8 cellular contexts compared by ENCODE assay signal in the genomic region with DNA sequence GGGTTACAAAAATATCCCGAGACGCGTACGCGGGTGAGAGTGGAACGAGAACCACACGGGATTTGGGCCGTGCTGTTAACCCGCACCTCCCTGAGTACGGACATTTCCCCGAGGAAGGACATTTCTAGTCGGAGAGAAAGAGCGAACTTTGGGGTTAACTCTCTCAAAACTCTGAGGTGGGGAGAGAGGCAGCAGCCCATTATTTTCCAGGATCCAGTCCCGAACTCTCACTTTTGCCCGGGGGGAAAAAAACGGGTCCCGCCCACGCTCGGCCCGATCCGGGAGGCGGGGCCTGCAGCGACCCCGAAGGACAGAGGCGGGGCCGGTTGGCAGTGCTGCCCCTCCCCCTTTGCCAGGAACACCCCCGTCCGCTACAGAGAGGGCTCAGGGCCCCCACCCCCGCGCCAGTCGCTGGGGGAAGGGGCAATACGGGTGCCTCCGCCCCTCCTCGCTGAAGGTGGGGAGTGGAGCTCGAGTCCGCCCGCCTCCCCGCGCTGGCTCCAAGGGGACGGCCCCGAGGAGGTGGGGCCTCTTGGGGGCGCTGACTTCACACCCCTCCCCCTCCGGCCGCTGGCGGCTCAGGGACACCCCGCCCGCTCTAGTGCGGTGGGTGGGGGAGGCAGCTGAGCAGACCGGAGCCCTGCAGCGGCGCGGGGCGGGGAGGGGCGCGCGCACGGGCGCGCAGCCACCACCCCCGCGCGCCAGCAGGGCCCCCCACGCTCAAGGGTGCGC. TPM values are rescaled to one million over a fixed set of nuclear protein-coding genes. Genes with fewer than 3 reads are reported as not detected.
DNase-seq lines count a peak whose midpoint lies in the region; ATAC-seq, FAIRE-seq and TF ChIP-seq lines count a peak whose summit lies in the region.

No MANE protein-coding gene starts in this region.

- H3K4me2 ChIP-seq in astrocyte (ENCODE audit: low read length): peak overlapping the region; percentile 86

- H3K9ac ChIP-seq in astrocyte (ENCODE audit: low read length): peak overlapping the region; percentile 98
- peak overlapping the region; percentile 97 for H3K9ac ChIP-seq in rectal smooth muscle tissue (ENCODE audit: low read length)

- peak; percentile 92 to 95 for TF ChIP-seq POLR2A in vagina (IDR thresholded peaks at IDR 0.05)

- no peak for TF ChIP-seq CTCF in astrocyte (IDR thresholded peaks at IDR 0.05; ENCODE audit: insufficient read depth, low read depth, low read length)
- no peak for TF ChIP-seq CTCF in vagina (IDR thresholded peaks at IDR 0.05)

- peaks cover 46% of the 10 kb centered on the region for H4K20me1 ChIP-seq in astrocyte (ENCODE audit: insufficient read depth, low read length)

- H3K4me3 ChIP-seq in astrocyte (ENCODE audit: insufficient read depth, low read depth, low read length) (peak overlapping the region; percentile 86), rectal smooth muscle tissue (ENCODE audit: low read length) (peak overlapping the region; percentile 85), vagina (peak overlapping the region; percentile 97 to 98)

- peak overlapping the region; percentile 89 for H3K27ac ChIP-seq in astrocyte (ENCODE audit: low read depth, low read length)
- H3K27ac ChIP-seq in rectal smooth muscle tissue (ENCODE audit: low read depth, low read length): peak overlapping the region; percentile 97
- peak overlapping the region; percentile 100 for H3K27ac ChIP-seq in vagina

- H3K4me1 ChIP-seq in astrocyte (ENCODE audit: insufficient read depth, low read length) (peaks cover 15% of the 10 kb centered on the region), rectal smooth muscle tissue (ENCODE audit: control insufficient read depth, insufficient read depth, low read length) (peaks cover 16% of the 10 kb centered on the region), vagina (peaks cover 43% of the 10 kb centered on the region)

- H3K36me3 ChIP-seq in astrocyte (ENCODE audit: insufficient read depth, low read length) (peaks cover 2% of the 10 kb centered on the region), rectal smooth muscle tissue (ENCODE audit: control insufficient read depth, insufficient read depth, low read length) (no peaks in the 10 kb centered on the region), vagina (no peaks in the 10 kb centered on the region)

- no peaks in the 10 kb centered on the region for H3K27me3 Mint-ChIP-seq in astrocyte (ENCODE audit: low read depth, unreplicated experiment)

- H3K4me1 Mint-ChIP-seq in astrocyte (ENCODE audit: low read depth, unreplicated experiment): peaks cover 14% of the 10 kb centered on the region

- H3K27me3 ChIP-seq in astrocyte (ENCODE audit: insufficient read depth, low read length) (peaks cover 5% of the 10 kb centered on the region), rectal smooth muscle tissue (ENCODE audit: control insufficient read depth, insufficient read depth, low read length) (no peaks in the 10 kb centered on the region), vagina (no peaks in the 10 kb centered on the region)

- peaks cover 51% of the 10 kb centered on the region for H3K79me2 ChIP-seq in astrocyte (ENCODE audit: insufficient read depth, low read length)

- H3K9me3 ChIP-seq in astrocyte (ENCODE audit: insufficient read depth, low read depth, low read length): no peaks in the 10 kb centered on the region
- H3K9me3 ChIP-seq in vagina: no peaks in the 10 kb centered on the region

- intact Hi-C loops in vagina (cut with DNase I): no loop called here

- peak overlapping the region; percentile 97 for H3K4me3 Mint-ChIP-seq in astrocyte (ENCODE audit: unreplicated experiment)

- H3K36me3 Mint-ChIP-seq in astrocyte (ENCODE audit: low read depth, unreplicated experiment): peaks cover 5% of the 10 kb centered on the region

- peak; percentile 51 for DNase-seq in NCI-H2029 treated with DMSO at 0.1 percent for 48 hours (lab: John Stamatoyannopoulos, UW)
- peak; percentile 91 for DNase-seq in T-helper 9 cell
- DNase-seq in astrocyte (ENCODE audit: low read depth): peak; percentile 88
- DNase-seq in hepatic stellate cell (ENCODE audit: low spot score): peak; percentile 94
- DNase-seq in vagina (ENCODE audit: extremely low spot score in 2 of 2): peak; percentile 96 to 97

- H2AFZ ChIP-seq in astrocyte (ENCODE audit: low read depth, low read length): peak overlapping the region; percentile 67

- peak overlapping the region; percentile 92 for H3K27ac Mint-ChIP-seq in astrocyte (ENCODE audit: unreplicated experiment)

- peak; percentile 58 for ATAC-seq in GM18517 (IDR thresholded peaks at IDR 0.05; ENCODE audit: unreplicated experiment)
- ATAC-seq in HG03025 (IDR thresholded peaks at IDR 0.05; ENCODE audit: low FRiP score, unreplicated experiment): peak; percentile 66

- H3K9me3 Mint-ChIP-seq in astrocyte (ENCODE audit: unreplicated experiment): no peaks in the 10 kb centered on the region

- no peak for FAIRE-seq in astrocyte (lab: Jason Lieb, UNC)

RNA-seq across cellular contexts. Expression of a gene that starts 0.7 kb away (rescaled TPM):
- total RNA-seq in astrocyte (156 and 169 TPM in 2 replicates), vagina (57.2 TPM)

RNA-seq across cellular contexts. Expression of a gene that starts 26.0 kb away (rescaled TPM):
- total RNA-seq in astrocyte: 11.0 and 13.3 TPM in 2 replicates
- 7.9 TPM for total RNA-seq in vagina

Comparison
In these comparisons a context has a peak if more than half of its experiments do, and no peak if none do; other contexts are left out.
1. Peak in every context shown above with its lines: DNase-seq, ATAC-seq, H3K4me3 ChIP-seq and H3K27ac ChIP-seq.